14 cellular contexts compared by ENCODE assay signal in genomic region chr11:33636104-33636503, GRCh38.
DNase-seq lines count a peak whose midpoint lies in the region; ATAC-seq and TF ChIP-seq lines count a peak whose summit lies in the region.
"Had no signal": no experiment of that assay in that cellular context is flagged by ENCODE, and none has a peak within 500 bp of the region (broad histone marks: within the 10 kb centered on the region; RNA-seq: fewer than 3 reads in every experiment).

No MANE protein-coding gene starts in this region.

- peak overlapping the region; percentile 92 for H3K27ac ChIP-seq in foreskin keratinocyte
- H3K27ac ChIP-seq: psoas muscle had no signal

- no peaks in the 10 kb centered on the region for H3K27me3 ChIP-seq in foreskin keratinocyte

- ATAC-seq in foreskin keratinocyte (peak; percentile 49), HG02588 (IDR thresholded peaks at IDR 0.05; ENCODE audit: unreplicated experiment) (no peak), HG03097 (IDR thresholded peaks at IDR 0.05; ENCODE audit: low FRiP score, unreplicated experiment) (no peak)
- ATAC-seq: psoas muscle had no signal

- peaks cover 38% of the 10 kb centered on the region for H3K4me1 ChIP-seq in foreskin keratinocyte
- H3K4me1 ChIP-seq: psoas muscle had no signal

- TF ChIP-seq CTCF in foreskin keratinocyte (conservative IDR thresholded peaks at IDR 0.05), result no peak

- DNase-seq in CD1c-positive myeloid dendritic cell (ENCODE audit: extremely low spot score) (peak; percentile 74), M059J (ENCODE audit: low read depth) (peak; percentile 25), amniotic epithelial cell (ENCODE audit: low read depth) (peak; percentile 73), foreskin keratinocyte (peak; percentile 89 to 92), NCI-H187 (lab: John Stamatoyannopoulos, UW) (no peak)
- no peak for DNase-seq in stimulated activated CD4-positive, alpha-beta T cell treated with anti-CD3 and anti-CD28 coated beads, Interleukin-15, amount 100 ng/mL, for 24 hours
- DNase-seq: activated CD8-positive, alpha-beta memory T cell treated with anti-CD3 and anti-CD28 coated beads, Interleukin-2, amount 50 U/mL, for 4 hours; activated naive CD4-positive, alpha-beta T cell treated with anti-CD3 and anti-CD28 coated beads for 36 hours; NCI-H2029 treated with DMSO at 0.1 percent for 48 hours; NCI-H526 treated with DMSO at 0.1 percent for 48 hours; psoas muscle; T-helper 1 cell had no signal

Comparison
In these comparisons a context has a peak if more than half of its experiments do, and no peak if none do; other contexts are left out.
1. DNase-seq: peak in CD1c-positive myeloid dendritic cell (single experiment), M059J (single experiment), amniotic epithelial cell (single experiment) and foreskin keratinocyte (2 of 2); none in NCI-H187 (0 of 2) and stimulated activated CD4-positive, alpha-beta T cell treated with anti-CD3 and anti-CD28 coated beads, Interleukin-15, amount 100 ng/mL, for 24 hours (single experiment).